Comparison of ENCODE assay signal across 10 cellular contexts in the genomic region with DNA sequence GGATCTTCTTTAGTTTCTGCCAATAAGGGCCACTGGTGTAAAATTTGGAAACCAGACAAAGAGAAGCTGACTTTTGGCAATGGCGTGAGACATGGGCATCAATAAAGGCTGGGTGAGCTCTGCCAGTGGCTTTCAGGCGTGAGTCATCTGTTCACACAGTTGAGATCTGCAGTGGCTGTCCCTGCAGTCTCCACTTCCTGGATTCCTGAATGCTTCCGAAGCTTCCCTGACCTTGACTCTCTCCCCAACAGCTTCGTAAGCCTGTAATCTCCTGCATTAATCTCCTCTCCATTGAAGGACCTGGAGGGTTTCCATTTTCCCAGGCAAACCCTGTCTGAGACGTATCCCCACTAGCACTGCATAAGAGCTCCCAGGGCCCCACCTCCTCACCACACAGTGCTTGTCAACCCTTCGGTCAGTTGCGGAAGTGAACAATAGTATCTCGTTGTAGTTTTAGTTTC.
A peak's percentile ranks its signal among the peaks of the same experiment; 100 is the strongest.
DNase-seq lines count a peak whose midpoint lies in the region; TF ChIP-seq lines count a peak whose summit lies in the region.
"Had no signal": no experiment of that assay in that cellular context is flagged by ENCODE, and none has a peak within 500 bp of the region (broad histone marks: within the 10 kb centered on the region; RNA-seq: fewer than 3 reads in every experiment).

No MANE protein-coding gene starts in this region.

- H3K4me1 ChIP-seq in right atrium auricular region: no peaks in the 10 kb centered on the region

- H3K36me3 ChIP-seq in right atrium auricular region: no peaks in the 10 kb centered on the region

- TF ChIP-seq CTCF in right atrium auricular region (IDR thresholded peaks at IDR 0.05): no peak

- no peak overlapping the region for H3K27ac ChIP-seq in right atrium auricular region

- DNase-seq in A172 (ENCODE audit: low spot score) (peak; percentile 93), GOT3 (lab: John Stamatoyannopoulos, UW) (peak; percentile 35), SW 1271 (lab: John Stamatoyannopoulos, UW) (peak; percentile 83 to 92), right atrium auricular region (ENCODE audit: low spot score) (peak; percentile 42), ecto neural progenitor cell (ENCODE audit: low spot score) (no peak), midbrain (lab: John Stamatoyannopoulos, UW) (no peak), NCI-H1092 treated with DMSO at 0.1 percent for 48 hours (lab: John Stamatoyannopoulos, UW) (no peak)
- DNase-seq in activated CD4-positive, CD25-positive, alpha-beta regulatory T cell (lab: John Stamatoyannopoulos, UW): no peak
- DNase-seq: NCI-H2171 treated with DMSO at 0.1 percent for 48 hours; stimulated activated CD4-positive, alpha-beta T cell treated with anti-CD3 and anti-CD28 coated beads, Interleukin-2, amount 100 ng/mL, for 48 hours had no signal

- H3K9me3 ChIP-seq in right atrium auricular region: peaks cover 0 to 5% of the 10 kb centered on the region in 2 donors

- peak overlapping the region in 1 of 2 donors; percentile 8 for H3K4me3 ChIP-seq in right atrium auricular region

- H3K27me3 ChIP-seq in right atrium auricular region: no peaks in the 10 kb centered on the region

Comparison
In these comparisons a context has a peak if more than half of its experiments do, and no peak if none do; other contexts are left out.
1. DNase-seq: peak in A172 (single experiment), GOT3 (single experiment), SW 1271 (2 of 2) and right atrium auricular region (single experiment); none in ecto neural progenitor cell (single experiment), midbrain (single experiment), NCI-H1092 treated with DMSO at 0.1 percent for 48 hours (single experiment) and activated CD4-positive, CD25-positive, alpha-beta regulatory T cell (0 of 4).